1 cellular context compared by ENCODE assay signal in genomic region chr6:135087803-135088202, GRCh38.
TF ChIP-seq lines count a peak whose summit lies in the region.

No MANE protein-coding gene starts in this region.

TF ChIP-seq in GM23338, 12 proteins besides CTCF, POLR2A, EP300 and RAD21 (continued from another document):
- TF ChIP-seq ZNF462 (CRISPR knock-in tag; IDR thresholded peaks at IDR 0.05), result no peak
- no peak for TF ChIP-seq ZNF114 (CRISPR knock-in tag; IDR thresholded peaks at IDR 0.05)
- TF ChIP-seq NANOG (IDR thresholded peaks at IDR 0.05; ENCODE audit: borderline replicate concordance), result no peak
- no peak for TF ChIP-seq EZH2phosphoT487 (IDR thresholded peaks at IDR 0.05; ENCODE audit: unreplicated experiment)
- no peak for TF ChIP-seq ZNF331 (CRISPR knock-in tag; IDR thresholded peaks at IDR 0.05; ENCODE audit: low read depth)
